13 cellular contexts compared by ENCODE assay signal in genomic region chr20:53657289-53657678, GRCh38.
A peak's percentile ranks its signal among the peaks of the same experiment; 100 is the strongest.
DNase-seq lines count a peak whose midpoint lies in the region; ATAC-seq and TF ChIP-seq lines count a peak whose summit lies in the region.
"Had no signal": no experiment of that assay in that cellular context is flagged by ENCODE, and none has a peak within 500 bp of the region (broad histone marks: within the 10 kb centered on the region; RNA-seq: fewer than 3 reads in every experiment).

No MANE protein-coding gene starts in this region.

- H3K4me1 ChIP-seq in hepatocyte (ENCODE audit: insufficient read depth) (peaks cover 44% of the 10 kb centered on the region), tibial artery (peaks cover 0 to 38% (median 22%) of the 10 kb centered on the region in 4 donors)

- H3K27me3 ChIP-seq in hepatocyte (no peaks in the 10 kb centered on the region), tibial artery (no peaks in the 10 kb centered on the region)
- H3K27me3 ChIP-seq: testis had no signal

- H3K4me3 ChIP-seq in SK-N-MC (peak overlapping the region; percentile 67), hepatocyte (no peak overlapping the region), tibial artery (no peak overlapping the region)
- H3K4me3 ChIP-seq: testis had no signal

- no peak for TF ChIP-seq CTCF in hepatocyte (IDR thresholded peaks at IDR 0.05; ENCODE audit: poor library complexity)
- no peak for TF ChIP-seq CTCF in tibial artery (IDR thresholded peaks at IDR 0.05)

- no peak overlapping the region for H3K4me2 ChIP-seq in hepatocyte

- peaks cover 71% of the 10 kb centered on the region for H3K4me1 Mint-ChIP-seq in activated naive CD4-positive, alpha-beta T cell treated with anti-CD3 and anti-CD28 coated beads for 36 hours (ENCODE audit: low read depth)

- intact Hi-C loops in activated naive CD4-positive, alpha-beta T cell treated with anti-CD3 and anti-CD28 coated beads for 36 hours (cut with micrococcal nuclease): loop anchor here (5.0 kb wide), 1 partner anchor 260 kb away; no protein-coding TSS in a partner anchor
- intact Hi-C loops in tibial artery (cut with DNase I; ENCODE audit: low total_unique reads): no loop called here

- no peaks in the 10 kb centered on the region for H3K27me3 Mint-ChIP-seq in activated naive CD4-positive, alpha-beta T cell treated with anti-CD3 and anti-CD28 coated beads for 36 hours (ENCODE audit: low read depth)

- H3K27ac ChIP-seq in SK-N-MC (peak overlapping the region; percentile 92), hepatocyte (peak overlapping the region; percentile 21), tibial artery (peak overlapping the region; percentile 29 to 61)

- H3K79me2 ChIP-seq in hepatocyte: no peaks in the 10 kb centered on the region

- no peaks in the 10 kb centered on the region for H3K9me3 Mint-ChIP-seq in activated naive CD4-positive, alpha-beta T cell treated with anti-CD3 and anti-CD28 coated beads for 36 hours

- H3K4me3 Mint-ChIP-seq in activated naive CD4-positive, alpha-beta T cell treated with anti-CD3 and anti-CD28 coated beads for 36 hours: no peak overlapping the region

- no peaks in the 10 kb centered on the region for H4K20me1 ChIP-seq in hepatocyte (ENCODE audit: insufficient read depth, poor library complexity, severe bottlenecking)

- CTCF ChIA-PET in activated naive CD4-positive, alpha-beta T cell treated with anti-CD3 and anti-CD28 coated beads for 36 hours (lab: Charles Lee): interaction anchor here (0.6 to 1.9 kb wide), 4 partner anchors 12 to 211 kb away, joined by 3 to 7 read pairs (median 5); no protein-coding TSS in a partner anchor

- H3K27ac Mint-ChIP-seq in activated naive CD4-positive, alpha-beta T cell treated with anti-CD3 and anti-CD28 coated beads for 36 hours: peak overlapping the region; percentile 32

- DNase-seq in activated naive CD4-positive, alpha-beta T cell treated with anti-CD3 and anti-CD28 coated beads for 36 hours: peak; percentile 27
- DNase-seq in activated naive CD4-positive, alpha-beta T cell treated with anti-CD3 and anti-CD28 coated beads, Interleukin-2, amount 50 U/mL, for 16 hours: no peak
- DNase-seq in SK-N-MC (ENCODE audit: low read depth, low spot score) (no peak), hepatocyte (ENCODE audit: low spot score) (no peak), tibial artery (no peak), activated gamma-delta T cell treated with Interleukin-2 at 50 U/mL for 16 hours (no peak)
- DNase-seq: activated gamma-delta T cell; effector CD4-positive, alpha-beta T cell; NCI-H1417; NK-92 treated with Interleukin-12 subunit alpha and Interleukin-12 subunit beta, amount 100 ng/mL, for 24 hours; testis had no signal

- H3K36me3 ChIP-seq in SK-N-MC (ENCODE audit: insufficient read depth, low read length): no peaks in the 10 kb centered on the region
- no peaks in the 10 kb centered on the region for H3K36me3 ChIP-seq in hepatocyte (replicated peaks; ENCODE audit: insufficient read depth, low read depth)
- no peaks in the 10 kb centered on the region for H3K36me3 ChIP-seq in tibial artery

- H3K9ac ChIP-seq in SK-N-MC (ENCODE audit: insufficient read length): peak overlapping the region; percentile 65

- no peaks in the 10 kb centered on the region for H3K9me2 ChIP-seq in hepatocyte (replicated peaks; ENCODE audit: insufficient read depth)

- H2AFZ ChIP-seq in hepatocyte: no peak overlapping the region

- no peaks in the 10 kb centered on the region for H3K9me3 ChIP-seq in SK-N-MC (ENCODE audit: low read depth, low read length)
- no peaks in the 10 kb centered on the region for H3K9me3 ChIP-seq in hepatocyte (ENCODE audit: low read depth)
- H3K9me3 ChIP-seq in tibial artery: no peaks in the 10 kb centered on the region
- H3K9me3 ChIP-seq: testis had no signal

- ATAC-seq in GM21515 (IDR thresholded peaks at IDR 0.05; ENCODE audit: unreplicated experiment) (no peak), HG03108 (IDR thresholded peaks at IDR 0.05; ENCODE audit: unreplicated experiment) (no peak)

- H3K36me3 Mint-ChIP-seq in activated naive CD4-positive, alpha-beta T cell treated with anti-CD3 and anti-CD28 coated beads for 36 hours (ENCODE audit: low read depth): no peaks in the 10 kb centered on the region

Comparison
In these comparisons a context has a peak if more than half of its experiments do, and no peak if none do; other contexts are left out.
1. H3K27ac ChIP-seq: peak in every context shown above with its lines; median percentile 92 in SK-N-MC; 45 in tibial artery; 21 in hepatocyte.